8 cellular contexts compared by ENCODE assay signal in the genomic region with DNA sequence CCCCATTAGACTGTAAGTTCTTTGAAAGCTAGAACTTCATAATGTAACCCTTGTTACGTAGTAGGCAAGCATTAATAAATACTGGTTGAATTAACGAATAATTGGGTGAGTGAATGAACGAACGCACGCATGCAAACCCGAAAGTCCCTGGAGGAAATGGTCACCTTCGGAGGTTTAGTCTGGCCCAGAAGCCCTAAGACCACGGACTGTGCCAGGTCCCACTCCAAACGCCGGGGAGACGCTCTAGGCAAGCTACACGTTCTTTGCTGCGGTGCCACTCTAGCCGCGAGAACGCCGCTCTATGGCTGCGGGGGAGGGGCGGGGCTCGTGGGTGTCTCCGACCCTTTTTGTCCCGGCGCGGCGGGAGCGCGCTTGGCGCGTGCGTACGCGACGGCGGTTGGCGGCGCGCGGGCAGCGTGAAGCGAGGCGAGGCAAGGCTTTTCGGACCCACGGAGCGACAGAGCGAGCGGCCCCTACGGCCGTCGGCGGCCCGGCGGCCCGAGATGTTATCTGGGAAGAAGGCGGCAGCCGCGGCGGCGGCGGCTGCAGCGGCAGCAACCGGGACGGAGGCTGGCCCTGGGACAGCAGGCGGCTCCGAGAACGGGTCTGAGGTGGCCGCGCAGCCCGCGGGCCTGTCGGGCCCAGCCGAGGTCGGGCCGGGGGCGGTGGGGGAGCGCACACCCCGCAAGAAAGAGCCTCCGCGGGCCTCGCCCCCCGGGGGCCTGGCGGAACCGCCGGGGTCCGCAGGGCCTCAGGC. TPM values are rescaled to one million over a fixed set of nuclear protein-coding genes. Genes with fewer than 3 reads are reported as not detected.
DNase-seq lines count a peak whose midpoint lies in the region; FAIRE-seq and TF ChIP-seq lines count a peak whose summit lies in the region.

A gene (plus strand): TSS at position 375 of the 757 bp plus-strand sequence. CDS start 129 bp downstream, at position 504.

- H2BK12ac ChIP-seq in H1 (ENCODE audit: low read depth, low read length) (peak within 1 kb of the TSS; percentile 19; the same call in 1 of the 2 replicates), mesenchymal stem cell (ENCODE audit: low read length in 2 of 2) (no peak within 1 kb of the TSS)

- H3K23me2 ChIP-seq in H1 (ENCODE audit: low read depth, low read length): peaks cover 5% of the 10 kb centered on the region; the same call in 1 of the 2 replicates

- POLR2A ChIA-PET in Caco-2 (lab: Charles Lee) (interaction anchor here (1.0 kb wide), 1 partner anchor 22 kb away, joined by 3 read pairs; no protein-coding TSS in a partner anchor), H1 (lab: Charles Lee; ENCODE audit: partially characterized antibody) (interaction anchor here (0.6 to 2.9 kb wide), 18 partner anchors 8 to 672 kb away, joined by 3 to 18 read pairs (median 4); a partner anchor contains a TSS)

- H3K79me1 ChIP-seq in H1 (ENCODE audit: low read depth, low read length) (no peaks in the 10 kb centered on the region), mesenchymal stem cell (replicated peaks; ENCODE audit: low read length, poor library complexity, severe bottlenecking) (no peaks in the 10 kb centered on the region)

- H4K20me1 ChIP-seq in H1 (replicated peaks in 1 of 2; ENCODE audit: control insufficient read depth in 1 of 2, insufficient read depth in 2 of 2, low read length in 2 of 2): peaks cover 0 to 3% of the 10 kb centered on the region in 2 experiments

- H4K8ac ChIP-seq in H1 (ENCODE audit: extremely low read depth, insufficient read depth, low read length): peak within 1 kb of the TSS; percentile 97
- H4K8ac ChIP-seq in mesenchymal stem cell (ENCODE audit: low read length): peak within 1 kb of the TSS; percentile 95

- peak; percentile 57 for FAIRE-seq in H1 (lab: Jason Lieb, UNC)

- H3K27me3 Mint-ChIP-seq in Caco-2 (ENCODE audit: insufficient read depth, unreplicated experiment): no peaks in the 10 kb centered on the region

- peak; percentile 79 to 86 for TF ChIP-seq POLR2A in H1 (IDR thresholded peaks at IDR 0.05; ENCODE audit: control extremely low read depth in 1 of 2, low read depth in 2 of 2, low read length in 2 of 2)

- H3K9ac ChIP-seq in H1 (replicated peaks in 1 of 4; ENCODE audit: extremely low read depth in 1 of 4, low read depth in 3 of 4, low read length in 3 of 4) (peak within 1 kb of the TSS; percentile 70 to 98 (median 90)), mesenchymal stem cell (ENCODE audit: low read length) (peak within 1 kb of the TSS; percentile 89)

- H3K4me1 Mint-ChIP-seq in Caco-2 (ENCODE audit: low read depth, unreplicated experiment): no peaks in the 10 kb centered on the region

- H3K36me3 ChIP-seq in Caco-2 (ENCODE audit: control insufficient read depth, insufficient read depth, low read length) (no peaks in the 10 kb centered on the region), H1 (ENCODE audit: control insufficient read depth in 2 of 4, insufficient read depth in 4 of 4, low read length in 3 of 4) (peaks cover 0 to 3% (median 0%) of the 10 kb centered on the region in 4 experiments; a peak in 2 of 8 replicates), mesenchymal stem cell (ENCODE audit: control insufficient read depth in 1 of 2, insufficient read depth in 2 of 2, low read depth in 1 of 2, low read length in 2 of 2) (no peaks in the 10 kb centered on the region)

- H3K27me3 ChIP-seq in Caco-2 (replicated peaks; ENCODE audit: control insufficient read depth, insufficient read depth, low read length) (no peaks in the 10 kb centered on the region), H1 (replicated peaks in 1 of 4; ENCODE audit: control insufficient read depth in 3 of 4, extremely low read depth in 1 of 4, insufficient read depth in 3 of 4, low read length in 3 of 4) (no peaks in the 10 kb centered on the region), mesenchymal stem cell (ENCODE audit: control insufficient read depth in 1 of 2, insufficient read depth in 1 of 2, low read length in 2 of 2) (no peaks in the 10 kb centered on the region)

- H3K4me1 ChIP-seq in Caco-2 (no peaks in the 10 kb centered on the region), H1 (replicated peaks in 1 of 4; ENCODE audit: control insufficient read depth in 3 of 4, insufficient read depth in 4 of 4, low read length in 3 of 4) (no peaks in the 10 kb centered on the region; a peak in 1 of 7 replicates), mesenchymal stem cell (ENCODE audit: control insufficient read depth, insufficient read depth, low read depth, low read length) (peaks cover 2% of the 10 kb centered on the region)

- H2AFZ ChIP-seq in H1 (ENCODE audit: low read length): peak within 1 kb of the TSS; percentile 96
- H2AFZ ChIP-seq in mesenchymal stem cell (ENCODE audit: low read depth, low read length): peak within 1 kb of the TSS; percentile 91

- peak within 1 kb of the TSS; percentile 93 for H3K18ac ChIP-seq in H1 (ENCODE audit: extremely low read depth, low read length)
- H3K18ac ChIP-seq in mesenchymal stem cell (ENCODE audit: low read depth in 1 of 2, low read length in 2 of 2): peak within 1 kb of the TSS; percentile 94 to 99

- H3K56ac ChIP-seq in H1 (replicated peaks; ENCODE audit: insufficient read length, low read depth, low read length): peak within 1 kb of the TSS; percentile 86

- intact Hi-C loops in Caco-2 (cut with micrococcal nuclease; ENCODE audit: unreplicated experiment): loop anchor here (5.0 kb wide), 1 partner anchor 148 kb away; a partner anchor contains a TSS

- peaks cover 18% of the 10 kb centered on the region for H3K36me3 Mint-ChIP-seq in Caco-2 (ENCODE audit: insufficient read depth, unreplicated experiment)

- no peak within 1 kb of the TSS for H2BK20ac ChIP-seq in H1 (ENCODE audit: low read length)

- H3K23ac ChIP-seq in H1 (ENCODE audit: insufficient read length) (no peak within 1 kb of the TSS), mesenchymal stem cell (ENCODE audit: low read length in 2 of 2) (peak within 1 kb of the TSS in 1 of 2 experiments; percentile 88)

- peak in 1 of 2 experiments; percentile 30 for TF ChIP-seq CTCF in Caco-2 (IDR thresholded peaks at IDR 0.05; ENCODE audit: insufficient read depth in 1 of 2, low read depth in 1 of 2, low read length in 1 of 2, severe bottlenecking in 1 of 2, unreplicated experiment in 1 of 2)
- peak; percentile 2 for TF ChIP-seq CTCF in GM20000 (IDR thresholded peaks at IDR 0.05; ENCODE audit: extremely low read depth, missing control alignments)
- peak; percentile 13 to 27 (median 21); a peak in 3 of 4 replicates for TF ChIP-seq CTCF in H1 (IDR thresholded peaks at IDR 0.05; ENCODE audit: control extremely low read depth in 1 of 3, insufficient read depth in 1 of 3, low read depth in 1 of 3, low read length in 3 of 3)

- peaks cover 44 to 53% of the 10 kb centered on the region in 2 experiments for H3K79me2 ChIP-seq in H1 (ENCODE audit: control insufficient read depth in 1 of 2, insufficient read depth in 2 of 2, low read length in 2 of 2)

- H2BK15ac ChIP-seq in H1 (ENCODE audit: low read length): no peak within 1 kb of the TSS
- peak within 1 kb of the TSS; percentile 93 for H2BK15ac ChIP-seq in mesenchymal stem cell (ENCODE audit: low read depth, poor library complexity, severe bottlenecking)

- 1% methylated on average over 68 of the region's 84 CpGs; no CpG with 5 or more reads in 1 of the 2 experiments for WGBS in H1 (ENCODE audit: extremely low coverage in 1 of 2, insufficient coverage in 1 of 2, insufficient read length in 1 of 2, insufficient replicate concordance in 2 of 2, low coverage in 1 of 2, low lambda C conversion rate in 2 of 2, missing lambda C conversion rate in 1 of 2), 2 experiments
- WGBS in mesenchymal stem cell: under 1% methylated on average over 66 of the region's 84 CpGs

- H4K5ac ChIP-seq in H1 (ENCODE audit: insufficient read length, low read depth, low read length): peak within 1 kb of the TSS; percentile 90

- H3K4me2 ChIP-seq in H1 (ENCODE audit: insufficient read depth in 1 of 2, low read depth in 2 of 2, low read length in 2 of 2) (peak within 1 kb of the TSS; percentile 77 to 89), mesenchymal stem cell (ENCODE audit: low read length, poor library complexity, severe bottlenecking) (peak within 1 kb of the TSS; percentile 91)

- peak within 1 kb of the TSS; percentile 86 for H3K27ac ChIP-seq in H1 (ENCODE audit: low read depth, low read length)
- peak within 1 kb of the TSS; percentile 19 for H3K27ac ChIP-seq in mesenchymal stem cell (ENCODE audit: low read length, poor library complexity, severe bottlenecking)

- no peak within 1 kb of the TSS for H3K14ac ChIP-seq in H1 (ENCODE audit: insufficient read length)
- H3K14ac ChIP-seq in mesenchymal stem cell (ENCODE audit: low read length in 2 of 2): peak within 1 kb of the TSS; percentile 74 to 99

- H3K4me3 Mint-ChIP-seq in Caco-2 (ENCODE audit: unreplicated experiment): peak within 1 kb of the TSS; percentile 77

- BruUV-seq in Caco-2 (replicated peaks; lab: Mats Ljungman, UMichigan): no TSS peak

- H2AK5ac ChIP-seq in H1 (ENCODE audit: low read depth, low read length): no peak within 1 kb of the TSS
- peak within 1 kb of the TSS; percentile 41 for H2AK5ac ChIP-seq in mesenchymal stem cell (ENCODE audit: low read length, severe bottlenecking)

- peaks cover 9% of the 10 kb centered on the region for H3K9me3 Mint-ChIP-seq in Caco-2 (ENCODE audit: unreplicated experiment)

- H3K9me3 ChIP-seq in Caco-2: peaks cover 8% of the 10 kb centered on the region
- peaks cover 0 to 14% of the 10 kb centered on the region in 2 experiments; a peak in 2 of 4 replicates for H3K9me3 ChIP-seq in H1 (ENCODE audit: insufficient read depth in 2 of 2, low read depth in 1 of 2, low read length in 1 of 2)
- H3K9me3 ChIP-seq in mesenchymal stem cell (ENCODE audit: control insufficient read depth, low read length): no peaks in the 10 kb centered on the region

- H3K4me3 ChIP-seq in Caco-2 (ENCODE audit: low read depth, low read length): peak within 1 kb of the TSS; percentile 93
- peak within 1 kb of the TSS; percentile 67 to 96 (median 96) for H3K4me3 ChIP-seq in H1 (ENCODE audit: extremely low read depth in 1 of 4, insufficient read depth in 2 of 4, low read depth in 3 of 4, low read length in 4 of 4)
- peak within 1 kb of the TSS; percentile 88 to 98 for H3K4me3 ChIP-seq in mesenchymal stem cell (ENCODE audit: insufficient read depth in 1 of 2, low read depth in 1 of 2, low read length in 2 of 2)

- H4K91ac ChIP-seq in H1 (replicated peaks; ENCODE audit: insufficient read length, low read length) (peak within 1 kb of the TSS; percentile 89), mesenchymal stem cell (ENCODE audit: low read length) (peak within 1 kb of the TSS; percentile 88)

- H2BK5ac ChIP-seq in H1 (ENCODE audit: low read depth, low read length): peak within 1 kb of the TSS; percentile 92
- peak within 1 kb of the TSS; percentile 88 for H2BK5ac ChIP-seq in mesenchymal stem cell (ENCODE audit: low read depth, low read length, poor library complexity, severe bottlenecking)

- H2BK120ac ChIP-seq in H1 (replicated peaks; ENCODE audit: low read depth, low read length) (no peak within 1 kb of the TSS), mesenchymal stem cell (ENCODE audit: low read depth, low read length) (peak within 1 kb of the TSS; percentile 88)

- peak within 1 kb of the TSS; percentile 95 for H3K27ac Mint-ChIP-seq in Caco-2 (ENCODE audit: unreplicated experiment)

- CTCF ChIA-PET in Caco-2 (lab: Charles Lee): interaction anchor here (0.7 kb wide), 1 partner anchor 82 kb away, joined by 4 read pairs; no protein-coding TSS in a partner anchor
- CTCF ChIA-PET in H1 (lab: Charles Lee; ENCODE audit: partially characterized antibody): interaction anchor here (0.6 to 2.4 kb wide), 2 partner anchors 13 to 252 kb away, joined by 3 to 9 read pairs; no protein-coding TSS in a partner anchor

- peak; percentile 97 to 98 for DNase-seq in Caco-2
- DNase-seq in GM20000 (ENCODE audit: low spot score): peak; percentile 95
- peak; percentile 97 for DNase-seq in HT-29 (ENCODE audit: low spot score)
- DNase-seq in NOMO-1 treated with dmso at 0.1 percent for 144 hours (lab: John Stamatoyannopoulos, UW; ENCODE audit: unreplicated experiment): peak; percentile 97
- DNase-seq in activated CD8-positive, alpha-beta memory T cell treated with anti-CD3 and anti-CD28 coated beads for 48 hours (ENCODE audit: low read depth in 2 of 3, low spot score in 2 of 3): peak; percentile 79 to 91 (median 84)
- DNase-seq in H1 (ENCODE audit: low read depth in 1 of 2, low spot score in 2 of 2): peak; percentile 77 to 98
- peak; percentile 94 for DNase-seq in mesenchymal stem cell
- DNase-seq in stimulated activated CD8-positive, alpha-beta memory T cell treated with anti-CD3 and anti-CD28 coated beads, Interleukin-12 subunit alpha, Interleukin-12 subunit beta, amount 100 ng/mL, for 4 hours (ENCODE audit: low read depth): peak; percentile 91

- peak within 1 kb of the TSS; percentile 87 for H3K4ac ChIP-seq in H1 (replicated peaks; ENCODE audit: insufficient read length, low read depth, low read length)
- H3K4ac ChIP-seq in mesenchymal stem cell (ENCODE audit: low read depth in 1 of 2, low read length in 2 of 2): peak within 1 kb of the TSS; percentile 94 to 97

- TF ChIP-seq RAD21 in H1 (IDR thresholded peaks at IDR 0.05 in 1 of 2, conservative IDR thresholded peaks at IDR 0.05 in 1 of 2; ENCODE audit: low read depth in 2 of 2, low read length in 2 of 2): peak in 1 of 2 experiments; percentile 12; a peak in 1 of 4 replicates

- TF ChIP-seq EP300 in H1 (IDR thresholded peaks at IDR 0.05; ENCODE audit: borderline replicate concordance in 1 of 2, low read depth in 2 of 2, low read length in 2 of 2): peak in 1 of 2 experiments; percentile 76; a peak in 1 of 3 replicates

RNA-seq across cellular contexts. Expression of the gene that starts here (rescaled TPM):
- total RNA-seq in Caco-2 (2022): 82.8 and 83.0 TPM in 2 replicates
- 113 and 130 TPM in 2 replicates for total RNA-seq in HT-29 (2014; rRNA removed; shearing (Covaris generic))
- 273 and 275 TPM in 2 replicates for total RNA-seq in H1 (2021; fragmentation: NEBNext Ultra II Directional; extraction: Animal tissue kit (Norgen Biotek cat#: 25700))
- polyA plus RNA-seq in H1 (2011; rRNA removed): 175 and 216 TPM in 2 replicates
- polyA plus RNA-seq in H1 (2011; cell fraction: cytosol; rRNA removed): 273 TPM
- 202 TPM for polyA plus RNA-seq in H1 (2011; cell fraction: nucleus; rRNA removed)
- polyA plus RNA-seq in H1 (2012, experiment 1 of 2): 186 to 254 TPM (median 240 TPM) in 4 replicates
- 69.3 TPM for polyA plus RNA-seq in H1 (2012, experiment 2 of 2)
- 148 TPM for polyA plus RNA-seq in H1 (2013, experiment 1 of 2)
- polyA plus RNA-seq in H1 (2013, experiment 2 of 2): 146 TPM
- polyA minus RNA-seq in H1 (2011; rRNA and poly(A)+ RNA removed): 323 and 356 TPM in 2 replicates
- polyA minus RNA-seq in H1 (2011; cell fraction: cytosol; rRNA and poly(A)+ RNA removed): 111 TPM
- 111 TPM for polyA minus RNA-seq in H1 (2011; cell fraction: nucleus; rRNA and poly(A)+ RNA removed)
- 42.6 TPM for polyA plus RNA-seq in mesenchymal stem cell (2013, experiment 1 of 2)
- 41.3 TPM for polyA plus RNA-seq in mesenchymal stem cell (2013, experiment 2 of 2)

Comparison
In these comparisons a context has a peak if more than half of its experiments do, and no peak if none do; other contexts are left out.
1. Peak in every context shown above with its lines: DNase-seq, H3K4me3 ChIP-seq and H3K27ac ChIP-seq.